In genomic region chr3:177109688-177110087, GRCh38 we compare ENCODE assay signal across 10 cellular contexts.
DNase-seq lines count a peak whose midpoint lies in the region; ATAC-seq and TF ChIP-seq lines count a peak whose summit lies in the region.
"Had no signal": no experiment of that assay in that cellular context is flagged by ENCODE, and none has a peak within 500 bp of the region (broad histone marks: within the 10 kb centered on the region; RNA-seq: fewer than 3 reads in every experiment).

No MANE protein-coding gene starts in this region.

- H3K9me2 ChIP-seq in PC-9 (ENCODE audit: insufficient read depth) = no peaks in the 10 kb centered on the region

- peak; percentile 43 for ATAC-seq in GM21723 (IDR thresholded peaks at IDR 0.05; ENCODE audit: unreplicated experiment)
- ATAC-seq in mucosa of descending colon = peak; percentile 30
- no peak for ATAC-seq in HG02840 (IDR thresholded peaks at IDR 0.05; ENCODE audit: low FRiP score, unreplicated experiment)

- intact Hi-C loops in PC-9 (cut with micrococcal nuclease; ENCODE audit: unreplicated experiment) (no loop called here), mucosa of descending colon (cut with DNase I, micrococcal nuclease) (no loop called here)

- peaks cover 98% of the 10 kb centered on the region for H3K79me2 ChIP-seq in PC-9 (ENCODE audit: low read depth)

- no peaks in the 10 kb centered on the region for H3K27me3 ChIP-seq in PC-9 (ENCODE audit: insufficient read depth, low read depth)

- H4K20me1 ChIP-seq in PC-9 (ENCODE audit: insufficient read depth) = peaks cover 73% of the 10 kb centered on the region

- H3K4me3 ChIP-seq in GM12865 (ENCODE audit: low read depth, low read length) = no peak overlapping the region
- H3K4me3 ChIP-seq in PC-9 = no peak overlapping the region
- H3K4me3 ChIP-seq in mucosa of descending colon = no peak overlapping the region

- TF ChIP-seq CTCF in GM12865 (IDR thresholded peaks at IDR 0.05; ENCODE audit: insufficient read depth, low read depth, low read length, missing control alignments) (no peak), PC-9 (conservative IDR thresholded peaks at IDR 0.05) (no peak), mucosa of descending colon (IDR thresholded peaks at IDR 0.05) (no peak)

- H3K27ac ChIP-seq in PC-9 = peak overlapping the region; percentile 3; the same call in 1 of the 2 replicates

- peaks cover 25% of the 10 kb centered on the region; the same call in 1 of the 2 replicates for H3F3A ChIP-seq in PC-9 (ENCODE audit: insufficient read depth, low read depth)

- CTCF ChIA-PET in PC-9 (lab: Charles Lee) = no interaction called here

- no peaks in the 10 kb centered on the region for H3K36me3 ChIP-seq in PC-9 (ENCODE audit: low read depth)
- no peaks in the 10 kb centered on the region for H3K36me3 ChIP-seq in mucosa of descending colon (ENCODE audit: low read depth)

- no peaks in the 10 kb centered on the region for H3K9me3 ChIP-seq in PC-9 (ENCODE audit: insufficient read depth, low read depth)
- H3K9me3 ChIP-seq in mucosa of descending colon = no peaks in the 10 kb centered on the region

- peak; percentile 42 for DNase-seq in GM12865 (ENCODE audit: low read depth)
- no peak for DNase-seq in PC-9
- DNase-seq in mucosa of descending colon = no peak
- no peak for DNase-seq in NCI-H524 treated with DMSO at 0.1 percent for 48 hours (lab: John Stamatoyannopoulos, UW)
- DNase-seq in NCI-H1436 (lab: John Stamatoyannopoulos, UW) = no peak
- DNase-seq: GF-D8, NCI-H82, substantia nigra had no signal

- H2AFZ ChIP-seq in PC-9 = no peak overlapping the region

- POLR2A ChIA-PET in PC-9 (lab: Charles Lee; ENCODE audit: unreplicated experiment) = no interaction called here

- H3K4me1 ChIP-seq in PC-9 (replicated peaks; ENCODE audit: insufficient read depth) (no peaks in the 10 kb centered on the region), mucosa of descending colon (ENCODE audit: low read depth) (peaks cover 31% of the 10 kb centered on the region)

- H3K4me2 ChIP-seq in PC-9 = no peak overlapping the region

- BruUV-seq in PC-9 (replicated peaks; lab: Mats Ljungman, UMichigan) = no TSS peak
